ENCODE assay signal across 1 cellular context in genomic region chr3:25427155-25428002, GRCh38.
A peak's percentile ranks its signal among the peaks of the same experiment; 100 is the strongest.
TF ChIP-seq lines count a peak whose summit lies in the region.

No MANE protein-coding gene starts in this region.

TF ChIP-seq in HEK293, 187 proteins besides CTCF, POLR2A, EP300 and RAD21 (continued from another document):
- peak; percentile 27; the same call in 1 of the 2 replicates for TF ChIP-seq KLF9 (tag by site-specific recombination; IDR thresholded peaks at IDR 0.05; ENCODE audit: low read depth)
- no peak for TF ChIP-seq SALL2 (tag by site-specific recombination; IDR thresholded peaks at IDR 0.05; ENCODE audit: borderline replicate concordance)
TF ChIP-seq in HEK293: peak in this region for 8.
